Comparison of ENCODE assay signal across 11 cellular contexts in the genomic region with DNA sequence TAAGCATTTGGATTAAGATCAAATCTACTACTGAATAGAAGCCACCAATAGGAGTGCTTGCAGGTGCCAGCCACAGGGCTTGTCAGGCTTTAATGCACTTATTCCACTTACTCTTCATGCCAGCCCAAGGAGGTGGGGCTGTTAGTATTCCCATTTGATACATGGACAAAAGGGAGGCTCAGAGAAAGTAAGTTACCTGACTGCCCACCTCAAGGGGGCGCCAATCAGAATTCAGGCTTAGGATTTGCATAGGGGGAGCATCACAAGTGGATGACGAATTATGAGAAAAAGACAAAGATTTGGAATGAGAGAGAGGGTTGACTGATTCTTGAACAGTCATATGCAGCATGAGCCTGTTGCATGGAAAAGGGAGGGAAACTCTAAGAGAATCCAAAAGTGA.
DNase-seq lines count a peak whose midpoint lies in the region; ATAC-seq and TF ChIP-seq lines count a peak whose summit lies in the region.
"Had no signal": no experiment of that assay in that cellular context is flagged by ENCODE, and none has a peak within 500 bp of the region (broad histone marks: within the 10 kb centered on the region; RNA-seq: fewer than 3 reads in every experiment).

No MANE protein-coding gene starts in this region.

- H3K27ac ChIP-seq in HCT116 (ENCODE audit: low read depth, low read length) (no peak overlapping the region), right lobe of liver (no peak overlapping the region), substantia nigra (ENCODE audit: low read depth, low read length, poor library complexity, severe bottlenecking) (no peak overlapping the region)

- H3K9me3 ChIP-seq in Caco-2 (no peaks in the 10 kb centered on the region; the same call in 1 of the 2 replicates), HCT116 (ENCODE audit: control insufficient read depth in 1 of 2, insufficient read depth in 1 of 2, low read depth in 1 of 2, low read length in 2 of 2) (peaks cover 0 to 20% of the 10 kb centered on the region in 2 experiments; a peak in 1 of 4 replicates), right lobe of liver (no peaks in the 10 kb centered on the region)

- no peak overlapping the region for H3K4me3 Mint-ChIP-seq in Caco-2 (ENCODE audit: unreplicated experiment)
- H3K4me3 Mint-ChIP-seq: activated naive CD4-positive, alpha-beta T cell treated with anti-CD3 and anti-CD28 coated beads, Interleukin-2, amount 50 U/mL, for 24 hours had no signal

- no peaks in the 10 kb centered on the region for H3K4me1 Mint-ChIP-seq in Caco-2 (ENCODE audit: low read depth, unreplicated experiment)

- no peaks in the 10 kb centered on the region for H3K4me1 ChIP-seq in Caco-2
- no peaks in the 10 kb centered on the region for H3K4me1 ChIP-seq in HCT116 (ENCODE audit: control insufficient read depth in 1 of 2, insufficient read depth in 2 of 2, low read length in 2 of 2)
- no peaks in the 10 kb centered on the region for H3K4me1 ChIP-seq in right lobe of liver

- no peak overlapping the region for H2AFZ ChIP-seq in HCT116 (ENCODE audit: low read depth, low read length, poor library complexity, severe bottlenecking)

- ATAC-seq in HCT116 (no peak), right lobe of liver (no peak), GM19035 (IDR thresholded peaks at IDR 0.05; ENCODE audit: unreplicated experiment) (no peak), left ventricle myocardium superior (no peak), esophagus mucosa (no peak)
- ATAC-seq: GM12878 had no signal

- no peak overlapping the region for H3K27ac Mint-ChIP-seq in Caco-2 (ENCODE audit: unreplicated experiment)
- H3K27ac Mint-ChIP-seq: activated naive CD4-positive, alpha-beta T cell treated with anti-CD3 and anti-CD28 coated beads, Interleukin-2, amount 50 U/mL, for 24 hours had no signal

- intact Hi-C loops in Caco-2 (cut with micrococcal nuclease; ENCODE audit: unreplicated experiment): no loop called here
- intact Hi-C loops in HCT116 (cut with micrococcal nuclease): no loop called here
- intact Hi-C loops in right lobe of liver (cut with DNase I): no loop called here
- intact Hi-C loops in left ventricle myocardium superior (cut with micrococcal nuclease): no loop called here

- H3K27me3 Mint-ChIP-seq in Caco-2 (ENCODE audit: insufficient read depth, unreplicated experiment): peaks cover 20% of the 10 kb centered on the region
- H3K27me3 Mint-ChIP-seq: activated naive CD4-positive, alpha-beta T cell treated with anti-CD3 and anti-CD28 coated beads, Interleukin-2, amount 50 U/mL, for 24 hours had no signal

- no peak for TF ChIP-seq RAD21 in HCT116 (IDR thresholded peaks at IDR 0.05; ENCODE audit: low read depth)

- no peaks in the 10 kb centered on the region for H3K27me3 ChIP-seq in Caco-2 (replicated peaks; ENCODE audit: control insufficient read depth, insufficient read depth, low read length)
- no peaks in the 10 kb centered on the region for H3K27me3 ChIP-seq in HCT116 (ENCODE audit: insufficient read depth, low read length)
- no peaks in the 10 kb centered on the region for H3K27me3 ChIP-seq in right lobe of liver

- BruUV-seq in Caco-2 (replicated peaks; lab: Mats Ljungman, UMichigan): no TSS peak
- BruUV-seq in HCT116 (replicated peaks; lab: Mats Ljungman, UMichigan): no TSS peak

- H3K9me3 Mint-ChIP-seq in Caco-2 (ENCODE audit: unreplicated experiment): no peaks in the 10 kb centered on the region
- H3K9me3 Mint-ChIP-seq: activated naive CD4-positive, alpha-beta T cell treated with anti-CD3 and anti-CD28 coated beads, Interleukin-2, amount 50 U/mL, for 24 hours had no signal

- DNase-seq in Caco-2: peak in 1 of 2 experiments; percentile 44
- DNase-seq in HCT116 (ENCODE audit: low read depth, low spot score): no peak
- DNase-seq in activated CD4-positive, alpha-beta T cell treated with anti-CD3 and anti-CD28 coated beads, Interleukin-2, amount 50 U/mL, for 48 hours: peak; percentile 43 to 58
- DNase-seq in right lobe of liver: no peak
- DNase-seq in left ventricle myocardium superior: no peak
- DNase-seq in substantia nigra (lab: John Stamatoyannopoulos, UW): no peak
- DNase-seq: NCI-H526 treated with DMSO at 0.1 percent for 48 hours had no signal

- no peak overlapping the region for H3K4me2 ChIP-seq in HCT116 (ENCODE audit: low read length)

- H3K79me2 ChIP-seq in HCT116 (ENCODE audit: insufficient read depth, low read length): no peaks in the 10 kb centered on the region

- H4K20me1 ChIP-seq in HCT116 (ENCODE audit: insufficient read depth): no peaks in the 10 kb centered on the region

- POLR2A ChIA-PET in Caco-2 (lab: Charles Lee): no interaction called here
- POLR2A ChIA-PET in HCT116 (lab: Charles Lee): no interaction called here

- H3K9me2 ChIP-seq in HCT116 (ENCODE audit: insufficient read depth): no peaks in the 10 kb centered on the region

- H3K4me3 ChIP-seq in Caco-2 (ENCODE audit: low read depth, low read length) (no peak overlapping the region), HCT116 (replicated peaks in 1 of 2; ENCODE audit: low read depth in 1 of 2, low read length in 2 of 2) (no peak overlapping the region), right lobe of liver (no peak overlapping the region)
- H3K4me3 ChIP-seq: GM12878 had no signal

- RAD21 ChIA-PET in HCT116 (lab: Charles Lee; ENCODE audit: low non-redundant PET in 1 of 2, low total read pairs in 2 of 2, uncharacterized antibody in 2 of 2, unreplicated experiment in 2 of 2): no interaction called here

- WGBS in right lobe of liver (ENCODE audit: insufficient coverage, low coverage, low lambda C conversion rate, missing lambda C conversion rate): 40% methylated on average over 2 of the region's 2 CpGs

- TF ChIP-seq CTCF in Caco-2 (IDR thresholded peaks at IDR 0.05; ENCODE audit: insufficient read depth in 1 of 2, low read depth in 1 of 2, low read length in 1 of 2, severe bottlenecking in 1 of 2, unreplicated experiment in 1 of 2) (peak; percentile 10 to 47), HCT116 (IDR thresholded peaks at IDR 0.05 in 2 of 3, conservative IDR thresholded peaks at IDR 0.05 in 1 of 3; ENCODE audit: borderline replicate concordance in 1 of 3, insufficient read depth in 1 of 3, low read depth in 2 of 3, low read length in 2 of 3) (peak in 2 of 3 experiments; percentile 12 to 44; a peak in 3 of 6 replicates), right lobe of liver (IDR thresholded peaks at IDR 0.05) (peak in 3 of 4 donors; percentile 28 to 42 (median 36))

- H3K36me3 ChIP-seq in Caco-2 (ENCODE audit: control insufficient read depth, insufficient read depth, low read length) (no peaks in the 10 kb centered on the region), HCT116 (ENCODE audit: control insufficient read depth in 1 of 2, insufficient read depth in 2 of 2, low read length in 2 of 2) (no peaks in the 10 kb centered on the region), right lobe of liver (no peaks in the 10 kb centered on the region)

- no peaks in the 10 kb centered on the region for H3K36me3 Mint-ChIP-seq in Caco-2 (ENCODE audit: insufficient read depth, unreplicated experiment)
- H3K36me3 Mint-ChIP-seq: activated naive CD4-positive, alpha-beta T cell treated with anti-CD3 and anti-CD28 coated beads, Interleukin-2, amount 50 U/mL, for 24 hours had no signal

- no peak for TF ChIP-seq POLR2A in HCT116 (IDR thresholded peaks at IDR 0.05; ENCODE audit: borderline replicate concordance, extremely low read depth, insufficient read depth, insufficient read length)
- TF ChIP-seq POLR2A in right lobe of liver (IDR thresholded peaks at IDR 0.05): no peak

- CTCF ChIA-PET in Caco-2 (lab: Charles Lee): no interaction called here
- CTCF ChIA-PET in HCT116 (lab: Charles Lee): no interaction called here

- H3K9ac ChIP-seq in HCT116 (ENCODE audit: low read length): no peak overlapping the region

TF ChIP-seq in HCT116, 20 proteins besides CTCF, POLR2A, EP300 and RAD21:
- TF ChIP-seq ELF1 (IDR thresholded peaks at IDR 0.05; ENCODE audit: borderline replicate concordance, low read depth): no peak
- TF ChIP-seq, protein P1, sequence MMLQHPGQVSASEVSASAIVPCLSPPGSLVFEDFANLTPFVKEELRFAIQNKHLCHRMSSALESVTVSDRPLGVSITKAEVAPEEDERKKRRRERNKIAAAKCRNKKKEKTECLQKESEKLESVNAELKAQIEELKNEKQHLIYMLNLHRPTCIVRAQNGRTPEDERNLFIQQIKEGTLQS (IDR thresholded peaks at IDR 0.05): no peak
- TF ChIP-seq, protein P2, sequence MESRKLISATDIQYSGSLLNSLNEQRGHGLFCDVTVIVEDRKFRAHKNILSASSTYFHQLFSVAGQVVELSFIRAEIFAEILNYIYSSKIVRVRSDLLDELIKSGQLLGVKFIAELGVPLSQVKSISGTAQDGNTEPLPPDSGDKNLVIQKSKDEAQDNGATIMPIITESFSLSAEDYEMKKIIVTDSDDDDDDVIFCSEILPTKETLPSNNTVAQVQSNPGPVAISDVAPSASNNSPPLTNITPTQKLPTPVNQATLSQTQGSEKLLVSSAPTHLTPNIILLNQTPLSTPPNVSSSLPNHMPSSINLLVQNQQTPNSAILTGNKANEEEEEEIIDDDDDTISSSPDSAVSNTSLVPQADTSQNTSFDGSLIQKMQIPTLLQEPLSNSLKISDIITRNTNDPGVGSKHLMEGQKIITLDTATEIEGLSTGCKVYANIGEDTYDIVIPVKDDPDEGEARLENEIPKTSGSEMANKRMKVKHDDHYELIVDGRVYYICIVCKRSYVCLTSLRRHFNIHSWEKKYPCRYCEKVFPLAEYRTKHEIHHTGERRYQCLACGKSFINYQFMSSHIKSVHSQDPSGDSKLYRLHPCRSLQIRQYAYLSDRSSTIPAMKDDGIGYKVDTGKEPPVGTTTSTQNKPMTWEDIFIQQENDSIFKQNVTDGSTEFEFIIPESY (IDR thresholded peaks at IDR 0.05; ENCODE audit: extremely low read depth, insufficient replicate concordance, low read length): no peak
- no peak for TF ChIP-seq EZH2 (IDR thresholded peaks at IDR 0.05)
- no peak for TF ChIP-seq EZH2phosphoT487 (IDR thresholded peaks at IDR 0.05; ENCODE audit: borderline replicate concordance)
- TF ChIP-seq SRF (IDR thresholded peaks at IDR 0.05; ENCODE audit: low read depth): no peak
- TF ChIP-seq POLR2AphosphoS5 (IDR thresholded peaks at IDR 0.05; ENCODE audit: low read depth, low read length): no peak
- no peak for TF ChIP-seq SIN3A (IDR thresholded peaks at IDR 0.05; ENCODE audit: low read depth)
- no peak for TF ChIP-seq ZNF274 (IDR thresholded peaks at IDR 0.05; ENCODE audit: low read depth, low read length)
- TF ChIP-seq TCF7L2 (IDR thresholded peaks at IDR 0.05; ENCODE audit: borderline replicate concordance, extremely low read depth, insufficient read depth, insufficient read length): no peak

Comparison
In these comparisons a context has a peak if more than half of its experiments do, and no peak if none do; other contexts are left out.
1. DNase-seq: peak in activated CD4-positive, alpha-beta T cell treated with anti-CD3 and anti-CD28 coated beads, Interleukin-2, amount 50 U/mL, for 48 hours (2 of 2); none in HCT116 (single experiment), right lobe of liver (0 of 3), left ventricle myocardium superior (single experiment) and substantia nigra (0 of 49).
2. Peak in every context shown above with its lines, with median percentiles within 50 percentile points of each other: CTCF ChIP-seq.